24 cellular contexts compared by ENCODE assay signal in genomic region chr15:37582852-37583251, GRCh38.
"Had no signal": no experiment of that assay in that cellular context is flagged by ENCODE, and none has a peak within 500 bp of the region (broad histone marks: within the 10 kb centered on the region; RNA-seq: fewer than 3 reads in every experiment).

No MANE protein-coding gene starts in this region.

- H3K27me3 ChIP-seq: heart right ventricle, hepatocyte, neural progenitor cell, ovary, right atrium auricular region, suprapubic skin, tibial artery, vagina had no signal

- H3K36me3 ChIP-seq: heart right ventricle, neural progenitor cell, ovary, right atrium auricular region, suprapubic skin, thoracic aorta, tibial artery, vagina had no signal

- H3K9me3 ChIP-seq: ovary, thoracic aorta, vagina had no signal

- H3K27ac ChIP-seq: heart right ventricle, hepatocyte, neural progenitor cell, ovary, right atrium auricular region, skin epidermis, suprapubic skin, thoracic aorta, tibial artery, vagina had no signal

- H3K9ac ChIP-seq: neural progenitor cell had no signal

- H3K27ac Mint-ChIP-seq: memory B cell; natural killer cell; nephron progenitor cell; neural progenitor cell; progenitor cell of endocrine pancreas; stimulated activated effector memory CD8-positive, alpha-beta T cell treated with anti-CD3 and anti-CD28 coated beads, Interleukin-12 subunit alpha, Interleukin-12 subunit beta, amount 100 ng/mL, for 72 hours; stimulated activated naive CD8-positive, alpha-beta T cell treated with anti-CD3 and anti-CD28 coated beads, Interleukin-15, Interleukin-2, amounts not matched to agents 100 ng/mL and 50 ng/mL, for 24 hours had no signal

- ATAC-seq: heart right ventricle, left lobe of liver, natural killer cell, sciatic nerve had no signal

- H3K4me1 ChIP-seq: heart right ventricle, neural progenitor cell, right atrium auricular region, suprapubic skin, tibial artery, vagina had no signal

- H3K36me3 Mint-ChIP-seq: memory B cell; natural killer cell; neural progenitor cell; stimulated activated effector memory CD8-positive, alpha-beta T cell treated with anti-CD3 and anti-CD28 coated beads, Interleukin-12 subunit alpha, Interleukin-12 subunit beta, amount 100 ng/mL, for 72 hours had no signal

- H3K4me1 Mint-ChIP-seq: memory B cell; natural killer cell; nephron progenitor cell; stimulated activated effector memory CD8-positive, alpha-beta T cell treated with anti-CD3 and anti-CD28 coated beads, Interleukin-12 subunit alpha, Interleukin-12 subunit beta, amount 100 ng/mL, for 72 hours had no signal

- H3K27me3 Mint-ChIP-seq: memory B cell; progenitor cell of endocrine pancreas; stimulated activated naive CD8-positive, alpha-beta T cell treated with anti-CD3 and anti-CD28 coated beads, Interleukin-15, Interleukin-2, amounts not matched to agents 100 ng/mL and 50 ng/mL, for 24 hours had no signal

- H3K4me3 ChIP-seq: heart right ventricle, hepatocyte, neural progenitor cell, ovary, right atrium auricular region, skin epidermis, suprapubic skin, thoracic aorta, tibial artery, vagina had no signal

- H3K4me2 ChIP-seq: hepatocyte, neural progenitor cell had no signal

- H3K4me3 Mint-ChIP-seq: memory B cell; natural killer cell; nephron progenitor cell; neural progenitor cell; stimulated activated effector memory CD8-positive, alpha-beta T cell treated with anti-CD3 and anti-CD28 coated beads, Interleukin-12 subunit alpha, Interleukin-12 subunit beta, amount 100 ng/mL, for 72 hours; stimulated activated naive CD8-positive, alpha-beta T cell treated with anti-CD3 and anti-CD28 coated beads, Interleukin-15, Interleukin-2, amounts not matched to agents 100 ng/mL and 50 ng/mL, for 24 hours had no signal

- H2AFZ ChIP-seq: hepatocyte, neural progenitor cell had no signal

- H3K9me3 Mint-ChIP-seq: stimulated activated effector memory CD8-positive, alpha-beta T cell treated with anti-CD3 and anti-CD28 coated beads, Interleukin-12 subunit alpha, Interleukin-12 subunit beta, amount 100 ng/mL, for 72 hours had no signal

- DNase-seq: heart right ventricle; islet precursor cell; kidney glomerular epithelial cell; left cardiac atrium; natural killer cell; nephron progenitor cell; ovary; stimulated activated CD4-positive, alpha-beta T cell treated with anti-CD3 and anti-CD28 coated beads, Interleukin-4, amount 100 ng/mL, for 24 hours; stimulated activated naive CD4-positive, alpha-beta T cell; tibial artery; trophoblast cell had no signal
